ENCODE assay signal across 23 cellular contexts in the genomic region with DNA sequence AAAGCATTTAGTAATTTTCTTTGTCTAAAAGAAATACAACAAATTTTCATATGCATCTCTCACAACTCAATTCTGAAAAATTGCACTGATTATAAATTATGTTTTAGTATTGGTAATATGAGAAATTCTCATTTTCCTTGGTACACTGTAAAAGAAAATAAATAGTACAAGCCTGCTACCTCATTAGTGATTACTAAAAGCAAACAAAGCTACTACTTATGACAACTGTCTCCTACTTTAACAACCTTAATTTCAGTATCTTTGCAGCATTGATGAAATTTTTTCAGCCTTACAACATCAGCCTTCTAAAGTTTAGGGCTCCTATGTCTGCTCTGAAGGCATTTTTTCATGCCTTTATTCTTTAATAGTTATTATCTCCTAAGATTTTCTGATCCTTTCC.
"Had no signal": no experiment of that assay in that cellular context is flagged by ENCODE, and none has a peak within 500 bp of the region (broad histone marks: within the 10 kb centered on the region; RNA-seq: fewer than 3 reads in every experiment).

No MANE protein-coding gene starts in this region.

- H3K9me3 Mint-ChIP-seq: naive B cell; stimulated activated memory B cell treated with anti-CD40 and anti-IgM and Interleukin-4, amounts not matched to agents 10 μg/mL and 1 μg/mL and 100 μg/mL, for 72 hours; stimulated activated naive CD8-positive, alpha-beta T cell treated with anti-CD3 and anti-CD28 coated beads, Interleukin-15, Interleukin-2, amounts not matched to agents 100 ng/mL and 50 ng/mL, for 24 hours had no signal

- H3K4me3 ChIP-seq: heart left ventricle, lung, prostate gland, right lobe of liver, testis, tibial nerve, upper lobe of right lung, vagina had no signal

- H3K27me3 ChIP-seq: heart left ventricle, right lobe of liver, testis, tibial nerve, upper lobe of right lung, vagina had no signal

- ATAC-seq: esophagus mucosa; heart left ventricle; left colon; left ventricle myocardium superior; right lobe of liver; stimulated activated memory B cell treated with anti-CD40 and anti-IgM and Interleukin-4, amounts not matched to agents 10 μg/mL and 1 μg/mL and 100 μg/mL, for 72 hours; upper lobe of right lung had no signal

- H3K9ac ChIP-seq: parathyroid adenoma had no signal

- H3K9me3 ChIP-seq: heart left ventricle, prostate gland, right lobe of liver, testis, tibial nerve, upper lobe of right lung, vagina had no signal

- H2AFZ ChIP-seq: parathyroid adenoma had no signal

- H3K36me3 ChIP-seq: prostate gland, vagina had no signal

- FAIRE-seq: endometrium, frontal cortex had no signal

- H3K4me3 Mint-ChIP-seq: naive B cell; nephron; stimulated activated memory B cell treated with anti-CD40 and anti-IgM and Interleukin-4, amounts not matched to agents 10 μg/mL and 1 μg/mL and 100 μg/mL, for 72 hours; stimulated activated naive CD8-positive, alpha-beta T cell treated with anti-CD3 and anti-CD28 coated beads, Interleukin-15, Interleukin-2, amounts not matched to agents 100 ng/mL and 50 ng/mL, for 24 hours had no signal

- H3K27ac ChIP-seq: heart left ventricle, parathyroid adenoma, prostate gland, right lobe of liver, testis, tibial nerve, upper lobe of right lung, vagina had no signal

- H3K27ac Mint-ChIP-seq: naive B cell; nephron; stimulated activated memory B cell treated with anti-CD40 and anti-IgM and Interleukin-4, amounts not matched to agents 10 μg/mL and 1 μg/mL and 100 μg/mL, for 72 hours; stimulated activated naive CD8-positive, alpha-beta T cell treated with anti-CD3 and anti-CD28 coated beads, Interleukin-15, Interleukin-2, amounts not matched to agents 100 ng/mL and 50 ng/mL, for 24 hours had no signal

- H3K4me1 ChIP-seq: parathyroid adenoma, right lobe of liver, upper lobe of right lung had no signal

- H3K27me3 Mint-ChIP-seq: naive B cell; stimulated activated memory B cell treated with anti-CD40 and anti-IgM and Interleukin-4, amounts not matched to agents 10 μg/mL and 1 μg/mL and 100 μg/mL, for 72 hours; stimulated activated naive CD8-positive, alpha-beta T cell treated with anti-CD3 and anti-CD28 coated beads, Interleukin-15, Interleukin-2, amounts not matched to agents 100 ng/mL and 50 ng/mL, for 24 hours had no signal

- DNase-seq: effector memory CD4-positive, alpha-beta T cell; heart left ventricle; hippocampal formation; left colon; left ventricle myocardium superior; mesendoderm; naive B cell; right lobe of liver; stimulated activated CD4-positive, alpha-beta T cell treated with anti-CD3 and anti-CD28 coated beads, Interleukin-4, amount 100 ng/mL, for 1 hour; stimulated activated CD8-positive, alpha-beta memory T cell treated with anti-CD3 and anti-CD28 coated beads, Interleukin-4, amount 100 ng/mL, for 48 hours; testis; upper lobe of right lung had no signal
